Comparison of ENCODE assay signal across 21 cellular contexts in genomic region chr11:70666336-70666735, GRCh38.
"Had no signal": no experiment of that assay in that cellular context is flagged by ENCODE, and none has a peak within 500 bp of the region (broad histone marks: within the 10 kb centered on the region; RNA-seq: fewer than 3 reads in every experiment).

No MANE protein-coding gene starts in this region.

- H3K4me3 ChIP-seq: colonic mucosa, sigmoid colon, skin epidermis, testis, tibial nerve had no signal

- H3K36me3 ChIP-seq: colonic mucosa, neutrophil, sigmoid colon, tibial nerve had no signal

- H3K27me3 ChIP-seq: colonic mucosa, testis had no signal

- H3K9me3 ChIP-seq: colonic mucosa, neutrophil, sigmoid colon, testis, tibial nerve had no signal

- H3K36me3 Mint-ChIP-seq: stimulated activated naive B cell treated with anti-CD40 and anti-IgM and Interleukin-4, amounts not matched to agents 10 μg/mL and 1 μg/mL and 100 μg/mL, for 72 hours had no signal

- H3K9me3 Mint-ChIP-seq: naive thymus-derived CD4-positive, alpha-beta T cell; nephron progenitor cell; stimulated activated naive B cell treated with anti-CD40 and anti-IgM and Interleukin-4, amounts not matched to agents 10 μg/mL and 1 μg/mL and 100 μg/mL, for 72 hours; stimulated activated naive CD8-positive, alpha-beta T cell treated with anti-CD3 and anti-CD28 coated beads, Interleukin-15, amount 100 ng/mL, for 72 hours had no signal

- FAIRE-seq: endothelial cell of umbilical vein, islet of Langerhans had no signal

- H3K4me1 ChIP-seq: colonic mucosa had no signal

- H3K4me3 Mint-ChIP-seq: naive thymus-derived CD4-positive, alpha-beta T cell; nephron progenitor cell; stimulated activated naive B cell treated with anti-CD40 and anti-IgM and Interleukin-4, amounts not matched to agents 10 μg/mL and 1 μg/mL and 100 μg/mL, for 72 hours; stimulated activated naive CD8-positive, alpha-beta T cell treated with anti-CD3 and anti-CD28 coated beads, Interleukin-15, amount 100 ng/mL, for 72 hours had no signal

- DNase-seq: colonic mucosa; dermis blood vessel endothelial cell; erythroblast; foreskin melanocyte; head of caudate nucleus; hippocampal formation; kidney glomerular epithelial cell; mammary epithelial cell; naive thymus-derived CD4-positive, alpha-beta T cell; nephron progenitor cell; sigmoid colon; stimulated activated CD4-positive, alpha-beta T cell treated with anti-CD3 and anti-CD28 coated beads, Interleukin-2, amount 100 ng/mL, for 24 hours; stimulated activated CD4-positive, alpha-beta T cell treated with anti-CD3 and anti-CD28 coated beads, Interleukin-4, amount 100 ng/mL, for 4 hours; stimulated activated naive B cell treated with anti-CD40 and anti-IgM and Interleukin-4, amounts not matched to agents 10 μg/mL and 1 μg/mL and 100 μg/mL, for 72 hours; stimulated activated naive CD8-positive, alpha-beta T cell treated with anti-CD3 and anti-CD28 coated beads, Interleukin-15, amount 100 ng/mL, for 72 hours; testis had no signal

- ATAC-seq: naive thymus-derived CD4-positive, alpha-beta T cell; stimulated activated naive B cell treated with anti-CD40 and anti-IgM and Interleukin-4, amounts not matched to agents 10 μg/mL and 1 μg/mL and 100 μg/mL, for 72 hours; stimulated activated naive CD8-positive, alpha-beta T cell treated with anti-CD3 and anti-CD28 coated beads, Interleukin-15, amount 100 ng/mL, for 72 hours had no signal

- H3K27ac Mint-ChIP-seq: naive thymus-derived CD4-positive, alpha-beta T cell; nephron progenitor cell; stimulated activated naive B cell treated with anti-CD40 and anti-IgM and Interleukin-4, amounts not matched to agents 10 μg/mL and 1 μg/mL and 100 μg/mL, for 72 hours; stimulated activated naive CD8-positive, alpha-beta T cell treated with anti-CD3 and anti-CD28 coated beads, Interleukin-15, amount 100 ng/mL, for 72 hours had no signal

- H3K27ac ChIP-seq: colonic mucosa, neutrophil, sigmoid colon, skin epidermis, testis, tibial nerve had no signal
